22 cellular contexts compared by ENCODE assay signal in genomic region chr1:59122527-59122926, GRCh38.
"Had no signal": no experiment of that assay in that cellular context is flagged by ENCODE, and none has a peak within 500 bp of the region (broad histone marks: within the 10 kb centered on the region; RNA-seq: fewer than 3 reads in every experiment).

No MANE protein-coding gene starts in this region.

- H2AFZ ChIP-seq: neural progenitor cell had no signal

- H3K27ac ChIP-seq: cardiac muscle cell, gastroesophageal sphincter, neural progenitor cell, ovary, prostate gland, spleen, thoracic aorta, upper lobe of left lung had no signal

- H3K4me3 ChIP-seq: cardiac muscle cell, gastroesophageal sphincter, neural progenitor cell, ovary, prostate gland, spleen, thoracic aorta, upper lobe of left lung had no signal

- H3K36me3 ChIP-seq: cardiac muscle cell, gastroesophageal sphincter, neural progenitor cell, ovary, prostate gland, spleen, thoracic aorta, upper lobe of left lung had no signal

- H3K27me3 ChIP-seq: cardiac muscle cell, gastroesophageal sphincter, neural progenitor cell, ovary, spleen, upper lobe of left lung had no signal

- DNase-seq: activated CD4-positive, alpha-beta T cell treated with anti-CD3 and anti-CD28 coated beads, Interleukin-2, amount 50 U/mL, for 4 hours; activated CD8-positive, alpha-beta memory T cell treated with anti-CD3 and anti-CD28 coated beads for 24 hours; activated CD8-positive, alpha-beta memory T cell treated with anti-CD3 and anti-CD28 coated beads, Interleukin-2, amount 50 U/mL, for 4 hours; activated naive CD4-positive, alpha-beta T cell; activated T-cell treated with anti-CD3 and anti-CD28 coated beads, Interleukin-2, amount 50 U/mL, for 24 hours; effector CD4-positive, alpha-beta T cell; head of caudate nucleus; hypothalamus; left cardiac atrium; naive thymus-derived CD8-positive, alpha-beta T cell; ovary; spleen; stimulated activated CD4-positive, alpha-beta T cell treated with anti-CD3 and anti-CD28 coated beads, Interleukin-4, amount 100 ng/mL, for 1 hour; stimulated activated naive CD4-positive, alpha-beta T cell; T-helper 9 cell; upper lobe of left lung had no signal

- ATAC-seq: gastroesophageal sphincter; left cardiac atrium; naive thymus-derived CD8-positive, alpha-beta T cell; WTC11 had no signal

- H3K9ac ChIP-seq: neural progenitor cell had no signal

- H3K4me2 ChIP-seq: neural progenitor cell had no signal

- H3K9me3 ChIP-seq: gastroesophageal sphincter, ovary, prostate gland, spleen, thoracic aorta, upper lobe of left lung had no signal

- H3K4me1 ChIP-seq: gastroesophageal sphincter, neural progenitor cell, prostate gland, spleen, upper lobe of left lung had no signal
